8 cellular contexts compared by ENCODE assay signal in genomic region chr18:48866028-48866733, GRCh38.
DNase-seq lines count a peak whose midpoint lies in the region; ATAC-seq and TF ChIP-seq lines count a peak whose summit lies in the region.

No MANE protein-coding gene starts in this region.

- H3K36me3 ChIP-seq in trophoblast cell (ENCODE audit: control insufficient read depth in 1 of 2, insufficient read depth in 2 of 2, low read length in 2 of 2) (peaks cover 0 to 2% of the 10 kb centered on the region in 2 experiments), testis (ENCODE audit: low read depth, missing control alignments) (no peaks in the 10 kb centered on the region)

- H3K79me2 ChIP-seq in trophoblast cell (ENCODE audit: control insufficient read depth, insufficient read depth, low read length, poor library complexity), result peaks cover 5% of the 10 kb centered on the region

- H3K4me3 Mint-ChIP-seq in activated CD8-positive, alpha-beta T cell treated with anti-CD3 and anti-CD28 coated beads, Interleukin-2, amount 10 ng/mL, durations not matched to agents 7 days and 5 days, result no peak overlapping the region

- H3K14ac ChIP-seq in trophoblast cell (ENCODE audit: low read length), result no peak overlapping the region

- H3K4me2 ChIP-seq in trophoblast cell (ENCODE audit: low read length), result no peak overlapping the region

- H2BK120ac ChIP-seq in trophoblast cell (ENCODE audit: insufficient read depth, low read length, poor library complexity), result no peak overlapping the region

- no peak overlapping the region for H3K27ac Mint-ChIP-seq in activated CD8-positive, alpha-beta T cell treated with anti-CD3 and anti-CD28 coated beads, Interleukin-2, amount 10 ng/mL, durations not matched to agents 7 days and 5 days

- CTCF ChIA-PET in activated CD8-positive, alpha-beta T cell treated with anti-CD3 and anti-CD28 coated beads, Interleukin-2, amount 10 ng/mL, durations not matched to agents 7 days and 5 days (lab: Charles Lee), result no interaction called here

- intact Hi-C loops in testis (cut with DNase I; ENCODE audit: low total_unique reads), result no loop called here

- H3K79me1 ChIP-seq in trophoblast cell (ENCODE audit: low read length), result peaks cover 25% of the 10 kb centered on the region

- H3K23ac ChIP-seq in trophoblast cell (ENCODE audit: low read length), result no peak overlapping the region

- no peak overlapping the region for H2AFZ ChIP-seq in trophoblast cell (ENCODE audit: insufficient read depth, low read length, poor library complexity)

- no peak overlapping the region for H4K8ac ChIP-seq in trophoblast cell (ENCODE audit: low read depth, low read length)

- no peak for TF ChIP-seq CTCF in fibroblast of mammary gland (conservative IDR thresholded peaks at IDR 0.05; ENCODE audit: control insufficient read depth, insufficient read depth, low read depth, low read length)
- no peak for TF ChIP-seq CTCF in testis (IDR thresholded peaks at IDR 0.05)

- ATAC-seq in activated CD8-positive, alpha-beta T cell treated with anti-CD3 and anti-CD28 coated beads, Interleukin-2, amount 10 ng/mL, durations not matched to agents 7 days and 5 days, result no peak
- no peak for ATAC-seq in GM18868 (IDR thresholded peaks at IDR 0.05; ENCODE audit: unreplicated experiment)

- H3K4me3 ChIP-seq in fibroblast of mammary gland (ENCODE audit: control insufficient read depth, low read depth, low read length), result no peak overlapping the region
- no peak overlapping the region for H3K4me3 ChIP-seq in trophoblast cell (ENCODE audit: low read depth, low read length)
- no peak overlapping the region for H3K4me3 ChIP-seq in testis

- H3K27me3 Mint-ChIP-seq in activated CD8-positive, alpha-beta T cell treated with anti-CD3 and anti-CD28 coated beads, Interleukin-2, amount 10 ng/mL, durations not matched to agents 7 days and 5 days (ENCODE audit: low read depth), result no peaks in the 10 kb centered on the region

- H4K91ac ChIP-seq in trophoblast cell (ENCODE audit: low read depth, low read length), result no peak overlapping the region

- POLR2A ChIA-PET in activated CD8-positive, alpha-beta T cell treated with anti-CD3 and anti-CD28 coated beads, Interleukin-2, amount 10 ng/mL, durations not matched to agents 7 days and 5 days (lab: Charles Lee), result no interaction called here

- peak; percentile 93 for DNase-seq in DMS79 treated with DMSO at 0.1 percent for 48 hours (lab: John Stamatoyannopoulos, UW)
- DNase-seq in NCI-H446 treated with DMSO at 0.1 percent for 48 hours (lab: John Stamatoyannopoulos, UW), result peak; percentile 80
- peak; percentile 59 for DNase-seq in fibroblast of mammary gland (ENCODE audit: low read depth)
- DNase-seq in trophoblast cell, result no peak
- DNase-seq in testis, result no peak
- DNase-seq in HT-29 (ENCODE audit: low spot score), result no peak
- DNase-seq in activated CD8-positive, alpha-beta T cell treated with anti-CD3 and anti-CD28 coated beads, Interleukin-2, amount 10 ng/mL, durations not matched to agents 7 days and 5 days, result no peak

- H2AK5ac ChIP-seq in trophoblast cell (ENCODE audit: low read length), result no peak overlapping the region

- H3K9ac ChIP-seq in trophoblast cell (ENCODE audit: low read length), result no peak overlapping the region

- WGBS in trophoblast cell (ENCODE audit: extremely low coverage, insufficient coverage, insufficient read length), result no CpG with 5 or more reads among the region's 7 CpGs
- WGBS in testis, 2 donors, result 22 to 52% methylated on average over 7 of the region's 7 CpGs

- peak overlapping the region; percentile 42 for H2BK12ac ChIP-seq in trophoblast cell (ENCODE audit: low read length)

- no peaks in the 10 kb centered on the region for H3K27me3 ChIP-seq in trophoblast cell (ENCODE audit: insufficient read depth, low read length)
- H3K27me3 ChIP-seq in testis, result no peaks in the 10 kb centered on the region

- H2BK5ac ChIP-seq in trophoblast cell (ENCODE audit: low read depth, low read length, poor library complexity), result no peak overlapping the region

- H3K36me3 Mint-ChIP-seq in activated CD8-positive, alpha-beta T cell treated with anti-CD3 and anti-CD28 coated beads, Interleukin-2, amount 10 ng/mL, durations not matched to agents 7 days and 5 days (ENCODE audit: low read depth), result no peaks in the 10 kb centered on the region

- TF ChIP-seq POLR2A in testis (IDR thresholded peaks at IDR 0.05), result no peak

- H3K4ac ChIP-seq in trophoblast cell (ENCODE audit: low read depth, low read length), result no peak overlapping the region

- H3K9me3 Mint-ChIP-seq in activated CD8-positive, alpha-beta T cell treated with anti-CD3 and anti-CD28 coated beads, Interleukin-2, amount 10 ng/mL, durations not matched to agents 7 days and 5 days (ENCODE audit: insufficient read depth), result peaks cover 7% of the 10 kb centered on the region

- H3K9me3 ChIP-seq in trophoblast cell (ENCODE audit: insufficient read depth, low read depth, low read length) (no peaks in the 10 kb centered on the region), testis (no peaks in the 10 kb centered on the region)

- no peak overlapping the region for H4K12ac ChIP-seq in trophoblast cell (ENCODE audit: low read depth, low read length)

- H3K27ac ChIP-seq in trophoblast cell (ENCODE audit: low read depth, low read length), result no peak overlapping the region
- no peak overlapping the region for H3K27ac ChIP-seq in testis

- H3K18ac ChIP-seq in trophoblast cell (ENCODE audit: low read length), result no peak overlapping the region

- H3K4me1 Mint-ChIP-seq in activated CD8-positive, alpha-beta T cell treated with anti-CD3 and anti-CD28 coated beads, Interleukin-2, amount 10 ng/mL, durations not matched to agents 7 days and 5 days (ENCODE audit: low read depth), result peaks cover 28% of the 10 kb centered on the region

- peaks cover 14 to 23% of the 10 kb centered on the region in 2 experiments for H3K4me1 ChIP-seq in trophoblast cell (ENCODE audit: control insufficient read depth in 1 of 2, insufficient read depth in 2 of 2, low read length in 2 of 2)
- H3K4me1 ChIP-seq in testis, result no peaks in the 10 kb centered on the region

Comparison
In these comparisons a context has a peak if more than half of its experiments do, and no peak if none do; other contexts are left out.
1. DNase-seq: peak in DMS79 treated with DMSO at 0.1 percent for 48 hours (single experiment), NCI-H446 treated with DMSO at 0.1 percent for 48 hours (single experiment) and fibroblast of mammary gland (single experiment); none in trophoblast cell (0 of 2), testis (single experiment), HT-29 (single experiment) and activated CD8-positive, alpha-beta T cell treated with anti-CD3 and anti-CD28 coated beads, Interleukin-2, amount 10 ng/mL, durations not matched to agents 7 days and 5 days (single experiment).